In the genomic region with DNA sequence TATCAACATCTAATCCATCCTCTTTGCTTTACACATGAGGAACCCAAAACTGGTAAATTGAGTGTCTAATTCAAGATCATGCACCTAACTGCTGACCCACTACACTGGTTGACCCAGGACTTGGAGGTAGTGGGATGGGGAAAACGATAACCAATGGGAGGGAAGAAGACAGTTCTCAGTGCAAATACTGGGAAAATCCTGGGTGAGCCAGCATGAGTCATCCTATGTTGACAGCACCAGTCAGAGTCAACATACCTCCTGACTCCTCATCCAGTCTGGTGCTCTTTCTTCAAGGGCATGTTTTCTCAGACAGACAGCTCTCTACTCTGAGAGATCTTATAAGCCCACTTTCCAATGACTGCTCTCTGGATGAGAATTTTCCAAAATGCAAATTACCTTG, we compare ENCODE assay signal across 11 cellular contexts.
DNase-seq lines count a peak whose midpoint lies in the region; ATAC-seq, FAIRE-seq and TF ChIP-seq lines count a peak whose summit lies in the region.
"Had no signal": no experiment of that assay in that cellular context is flagged by ENCODE, and none has a peak within 500 bp of the region (broad histone marks: within the 10 kb centered on the region; RNA-seq: fewer than 3 reads in every experiment).

No MANE protein-coding gene starts in this region.

- H3K36me3 Mint-ChIP-seq in H9 (ENCODE audit: insufficient read depth in 1 of 3, low read depth in 3 of 3) = peaks cover 0 to 11% (median 0%) of the 10 kb centered on the region in 3 experiments; a peak in 3 of 7 replicates

- H2BK5ac ChIP-seq in H9 (ENCODE audit: insufficient read length, low read length) = no peak overlapping the region

- no peak overlapping the region for H3K56ac ChIP-seq in H9 (ENCODE audit: insufficient read length, low read depth, low read length)

- no peak for ATAC-seq in body of pancreas

- H3K4me1 ChIP-seq in endothelial cell of umbilical vein (ENCODE audit: control insufficient read depth, extremely low read depth, insufficient read depth, low read length) (no peaks in the 10 kb centered on the region), prostate gland (replicated peaks) (no peaks in the 10 kb centered on the region), body of pancreas (no peaks in the 10 kb centered on the region), H9 (ENCODE audit: insufficient read depth, low read length) (no peaks in the 10 kb centered on the region)

- H3K27me3 ChIP-seq in endothelial cell of umbilical vein (ENCODE audit: control insufficient read depth in 2 of 2, insufficient read depth in 2 of 2, low read length in 2 of 2) = no peaks in the 10 kb centered on the region
- no peaks in the 10 kb centered on the region for H3K27me3 ChIP-seq in prostate gland (replicated peaks; ENCODE audit: insufficient read depth)
- H3K27me3 ChIP-seq in body of pancreas = no peaks in the 10 kb centered on the region
- no peaks in the 10 kb centered on the region for H3K27me3 ChIP-seq in H9 (ENCODE audit: insufficient read depth, low read length)

- no peak overlapping the region for H2BK20ac ChIP-seq in H9 (ENCODE audit: low read depth, low read length, poor library complexity, severe bottlenecking)

- POLR2A ChIA-PET in endothelial cell of umbilical vein (lab: Charles Lee) = no interaction called here

- DNase-seq in DMS153 (lab: John Stamatoyannopoulos, UW) (peak; percentile 46), DMS153 treated with DMSO at 0.1 percent for 48 hours (lab: John Stamatoyannopoulos, UW; ENCODE audit: unreplicated experiment) (no peak), NCI-H69 (lab: John Stamatoyannopoulos, UW) (peak; percentile 3), endothelial cell of umbilical vein (ENCODE audit: low read depth, low spot score) (peak; percentile 48), prostate gland (ENCODE audit: low spot score) (peak; percentile 34), germinal center (ENCODE audit: low spot score) (no peak), body of pancreas (no peak), H9 (no peak)
- DNase-seq: 8988T, NCI-H1930 had no signal

- H3K36me3 ChIP-seq in endothelial cell of umbilical vein (ENCODE audit: control insufficient read depth in 2 of 2, extremely low read depth in 1 of 2, insufficient read depth in 2 of 2, low read length in 2 of 2) = no peaks in the 10 kb centered on the region
- H3K36me3 ChIP-seq in prostate gland = no peaks in the 10 kb centered on the region
- no peaks in the 10 kb centered on the region for H3K36me3 ChIP-seq in body of pancreas (replicated peaks in 1 of 2; ENCODE audit: insufficient read depth in 1 of 2, low read depth in 2 of 2)

- CTCF ChIA-PET in endothelial cell of umbilical vein (lab: Charles Lee) = no interaction called here

- no peaks in the 10 kb centered on the region for H3K9me1 ChIP-seq in endothelial cell of umbilical vein (replicated peaks; ENCODE audit: control insufficient read depth, extremely low read depth, insufficient read depth, low read length)

- H2AK5ac ChIP-seq in H9 (ENCODE audit: insufficient read length, low read length) = no peak overlapping the region

- H2BK12ac ChIP-seq in H9 (ENCODE audit: insufficient read length, low read depth, low read length) = no peak overlapping the region

- no peak overlapping the region for H3K27ac Mint-ChIP-seq in H9

- intact Hi-C loops in endothelial cell of umbilical vein (cut with micrococcal nuclease) = no loop called here
- intact Hi-C loops in prostate gland (cut with DNase I) = no loop called here
- intact Hi-C loops in body of pancreas (cut with DNase I) = no loop called here

- H3T11ph ChIP-seq in H9 (ENCODE audit: low read length) = no peak overlapping the region

- no peak overlapping the region for H3K14ac ChIP-seq in H9 (ENCODE audit: insufficient read depth, low read length)

- H2BK15ac ChIP-seq in H9 (ENCODE audit: low read depth, low read length) = no peak overlapping the region

- no peak for TF ChIP-seq CTCF in endothelial cell of umbilical vein (IDR thresholded peaks at IDR 0.05; ENCODE audit: extremely low read depth in 1 of 2, insufficient read depth in 1 of 2, low read depth in 1 of 2, low read length in 2 of 2)
- TF ChIP-seq CTCF in prostate gland (IDR thresholded peaks at IDR 0.05) = no peak
- no peak for TF ChIP-seq CTCF in body of pancreas (IDR thresholded peaks at IDR 0.05)
- no peak for TF ChIP-seq CTCF in H9 (conservative IDR thresholded peaks at IDR 0.05)

- no peak overlapping the region for H3K18ac ChIP-seq in H9 (ENCODE audit: insufficient read length, low read depth, low read length)

- H4K5ac ChIP-seq in H9 (ENCODE audit: insufficient read length, low read depth, low read length) = no peak overlapping the region

- H3K23me2 ChIP-seq in H9 (ENCODE audit: insufficient read length, low read depth, low read length, poor library complexity, severe bottlenecking) = no peaks in the 10 kb centered on the region

- no peak overlapping the region for H3K27ac ChIP-seq in endothelial cell of umbilical vein (ENCODE audit: insufficient read depth, low read depth, low read length)
- H3K27ac ChIP-seq in prostate gland = no peak overlapping the region
- no peak overlapping the region for H3K27ac ChIP-seq in body of pancreas
- H3K27ac ChIP-seq in H9 (ENCODE audit: insufficient read length, low read depth, low read length) = no peak overlapping the region

- H3K79me1 ChIP-seq in H9 (ENCODE audit: insufficient read depth, low read depth, low read length, poor library complexity, severe bottlenecking) = no peaks in the 10 kb centered on the region

- 42% methylated on average over 1 of the region's 1 CpG for WGBS in prostate gland
- WGBS in body of pancreas, 2 donors = 13 to 33% methylated on average over 1 of the region's 1 CpG
- WGBS in H9 (ENCODE audit: extremely low coverage, insufficient read length, low lambda C conversion rate) = no CpG with 5 or more reads among the region's 1 CpG

- H3K4me3 Mint-ChIP-seq in H9 = no peak overlapping the region

- no peak overlapping the region for H2BK120ac ChIP-seq in H9 (ENCODE audit: low read depth, low read length, poor library complexity, severe bottlenecking)

- H3K23ac ChIP-seq in H9 (ENCODE audit: insufficient read length, low read depth, low read length) = no peak overlapping the region

- no peak overlapping the region for H4K91ac ChIP-seq in H9 (ENCODE audit: insufficient read length, low read depth, low read length)

- TF ChIP-seq POLR2A in endothelial cell of umbilical vein (IDR thresholded peaks at IDR 0.05; ENCODE audit: low read depth, low read length) (no peak), prostate gland (IDR thresholded peaks at IDR 0.05) (no peak), body of pancreas (IDR thresholded peaks at IDR 0.05) (no peak)

- H3K9me3 Mint-ChIP-seq in H9 = peaks cover 10 to 12% of the 10 kb centered on the region in 2 experiments

- H3K4me3 ChIP-seq in endothelial cell of umbilical vein (replicated peaks in 1 of 3; ENCODE audit: insufficient read depth in 1 of 3, low read depth in 1 of 3, low read length in 3 of 3) = no peak overlapping the region
- H3K4me3 ChIP-seq in prostate gland = no peak overlapping the region
- H3K4me3 ChIP-seq in body of pancreas = no peak overlapping the region

- no peak overlapping the region for H3K9ac ChIP-seq in endothelial cell of umbilical vein (replicated peaks; ENCODE audit: extremely low read depth, insufficient read depth, low read length)
- no peak overlapping the region for H3K9ac ChIP-seq in H9 (ENCODE audit: extremely low read depth, insufficient read length, low read length)

- H3K4me2 ChIP-seq in endothelial cell of umbilical vein (ENCODE audit: insufficient read depth, low read length) (no peak overlapping the region), H9 (ENCODE audit: insufficient read depth, insufficient read length, low read length) (no peak overlapping the region)

- no peak overlapping the region for H4K8ac ChIP-seq in H9 (replicated peaks; ENCODE audit: insufficient read length, low read depth, low read length)

- H3K4me1 Mint-ChIP-seq in H9 = peaks cover 4 to 10% of the 10 kb centered on the region in 2 experiments; a peak in 2 of 4 replicates

- H3K27me3 Mint-ChIP-seq in H9 (ENCODE audit: low read depth) = no peaks in the 10 kb centered on the region; the same call in 1 of the 2 replicates

- H3K4ac ChIP-seq in H9 (ENCODE audit: low read depth, low read length) = no peak overlapping the region

- H2AFZ ChIP-seq in endothelial cell of umbilical vein (ENCODE audit: low read depth, low read length) (no peak overlapping the region), H9 (ENCODE audit: low read length) (no peak overlapping the region)

- dilution Hi-C loops in endothelial cell of umbilical vein (cut with MboI; ENCODE audit: extremely low pct_ligation_motif_present, low sequenced_read_pairs) = no loop called here

- H3K9me3 ChIP-seq in endothelial cell of umbilical vein (replicated peaks; ENCODE audit: control insufficient read depth, insufficient read depth, low read length) = no peaks in the 10 kb centered on the region
- H3K9me3 ChIP-seq in prostate gland = no peaks in the 10 kb centered on the region
- peaks cover 0 to 4% (median 0%) of the 10 kb centered on the region in 3 donors for H3K9me3 ChIP-seq in body of pancreas
- no peaks in the 10 kb centered on the region for H3K9me3 ChIP-seq in H9 (ENCODE audit: control insufficient read depth, low read depth, low read length)

- H4K20me1 ChIP-seq in endothelial cell of umbilical vein (replicated peaks; ENCODE audit: control insufficient read depth, extremely low read depth, insufficient read depth, low read length) = no peaks in the 10 kb centered on the region
- no peaks in the 10 kb centered on the region for H4K20me1 ChIP-seq in H9 (ENCODE audit: control insufficient read depth, insufficient read depth, insufficient read length)

- no peaks in the 10 kb centered on the region for H3K79me2 ChIP-seq in endothelial cell of umbilical vein (ENCODE audit: control insufficient read depth, insufficient read depth, low read length)
- H3K79me2 ChIP-seq in H9 (ENCODE audit: insufficient read depth, low read length) = no peaks in the 10 kb centered on the region

- FAIRE-seq in endothelial cell of umbilical vein (lab: Jason Lieb, UNC) = peak; percentile 37
- FAIRE-seq: endometrium had no signal

- no TSS peak for BruUV-seq in endothelial cell of umbilical vein (replicated peaks; lab: Mats Ljungman, UMichigan)

TF ChIP-seq in endothelial cell of umbilical vein, 7 proteins besides CTCF, POLR2A, EP300 and RAD21 (continues in another document):
- TF ChIP-seq MYC (IDR thresholded peaks at IDR 0.05; ENCODE audit: low read depth, low read length) (no peak), EZH2 (IDR thresholded peaks at IDR 0.05; ENCODE audit: borderline replicate concordance, low read depth, low read length, severe bottlenecking) (no peak), FOS (IDR thresholded peaks at IDR 0.05; ENCODE audit: borderline replicate concordance, insufficient read depth, low read length) (peak; percentile 66), JUN (IDR thresholded peaks at IDR 0.05; ENCODE audit: borderline replicate concordance, insufficient read depth, insufficient read length, low read depth) (peak; percentile 42), GATA2 (IDR thresholded peaks at IDR 0.05; ENCODE audit: insufficient read depth, insufficient read length, low read depth, low read length) (no peak)
- TF ChIP-seq, protein P1, sequence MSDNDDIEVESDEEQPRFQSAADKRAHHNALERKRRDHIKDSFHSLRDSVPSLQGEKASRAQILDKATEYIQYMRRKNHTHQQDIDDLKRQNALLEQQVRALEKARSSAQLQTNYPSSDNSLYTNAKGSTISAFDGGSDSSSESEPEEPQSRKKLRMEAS (IDR thresholded peaks at IDR 0.05; ENCODE audit: insufficient read depth, insufficient read length) = no peak

Comparison
In these comparisons a context has a peak if more than half of its experiments do, and no peak if none do; other contexts are left out.
1. DNase-seq: peak in DMS153 (single experiment), NCI-H69 (single experiment), endothelial cell of umbilical vein (single experiment) and prostate gland (single experiment); none in DMS153 treated with DMSO at 0.1 percent for 48 hours (single experiment), germinal center (single experiment), body of pancreas (0 of 4) and H9 (single experiment).